8 cellular contexts compared by ENCODE assay signal in the genomic region with DNA sequence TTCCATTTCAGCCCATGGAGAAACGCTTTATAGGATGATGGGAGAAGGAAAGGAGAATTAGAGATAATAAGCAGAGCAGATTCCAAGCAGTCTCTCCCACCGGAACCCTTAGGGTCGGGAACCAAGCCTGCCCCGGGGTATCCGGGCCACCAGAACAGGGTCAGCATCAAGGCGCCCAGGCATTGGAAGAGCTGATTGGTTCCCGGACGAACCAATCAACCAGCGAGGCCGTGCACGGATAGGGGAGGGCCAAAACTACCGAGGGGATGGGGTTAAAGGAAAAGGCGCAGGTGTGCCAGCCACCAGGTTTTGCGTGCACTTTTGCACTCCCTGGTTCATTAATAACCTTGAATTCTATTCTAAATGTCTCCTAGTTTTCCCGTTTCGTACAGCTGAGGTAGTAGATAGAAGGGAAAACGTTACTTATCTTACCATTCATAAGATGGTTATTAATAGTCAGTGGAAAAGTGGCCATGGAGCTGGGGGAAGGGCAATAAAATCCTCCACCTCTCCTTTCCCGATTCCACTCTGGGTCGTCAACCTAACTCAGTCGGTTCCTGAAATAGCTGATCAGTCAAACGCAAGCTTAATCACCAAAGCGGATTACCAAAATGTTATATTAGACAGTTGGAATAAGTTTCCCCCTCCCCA. TPM values are rescaled to one million over a fixed set of nuclear protein-coding genes. Genes with fewer than 3 reads are reported as not detected.
A peak's percentile ranks its signal among the peaks of the same experiment; 100 is the strongest.
DNase-seq lines count a peak whose midpoint lies in the region; ATAC-seq and TF ChIP-seq lines count a peak whose summit lies in the region.

No MANE protein-coding gene starts in this region.

- BruUV-seq in Panc1 (replicated peaks; lab: Mats Ljungman, UMichigan) = TSS peak; percentile 64

- TF ChIP-seq POLR2A in uterus (IDR thresholded peaks at IDR 0.05) = no peak

- H3K27me3 ChIP-seq in Panc1 (ENCODE audit: control insufficient read depth, insufficient read depth, low read length) (no peaks in the 10 kb centered on the region), mucosa of rectum (ENCODE audit: control insufficient read depth in 2 of 2, insufficient read depth in 2 of 2, low read length in 2 of 2) (no peaks in the 10 kb centered on the region), uterus (no peaks in the 10 kb centered on the region)

- H3K4me1 ChIP-seq in Panc1 (ENCODE audit: control insufficient read depth, insufficient read depth, low read length) = peaks cover 40% of the 10 kb centered on the region
- peaks cover 8 to 11% of the 10 kb centered on the region in 2 donors for H3K4me1 ChIP-seq in mucosa of rectum (ENCODE audit: control insufficient read depth in 2 of 2, insufficient read depth in 2 of 2, low read length in 2 of 2)
- H3K4me1 ChIP-seq in uterus = no peaks in the 10 kb centered on the region

- H3K36me3 Mint-ChIP-seq in stimulated activated naive CD8-positive, alpha-beta T cell treated with anti-CD3 and anti-CD28 coated beads, Interleukin-15, Interleukin-2, amounts not matched to agents 100 ng/mL and 50 ng/mL, for 24 hours (ENCODE audit: low read depth) = no peaks in the 10 kb centered on the region

- H3K27ac ChIP-seq in Panc1 (ENCODE audit: low read length) = peak overlapping the region; percentile 84
- H3K27ac ChIP-seq in mucosa of rectum (ENCODE audit: low read depth in 2 of 2, low read length in 2 of 2) = no peak overlapping the region
- no peak overlapping the region for H3K27ac ChIP-seq in uterus

- H3K9me3 ChIP-seq in Panc1 (ENCODE audit: control insufficient read depth, insufficient read depth, low read depth, low read length) = no peaks in the 10 kb centered on the region
- no peaks in the 10 kb centered on the region for H3K9me3 ChIP-seq in mucosa of rectum (ENCODE audit: control insufficient read depth in 2 of 2, low read length in 2 of 2)
- no peaks in the 10 kb centered on the region for H3K9me3 ChIP-seq in uterus

- no peak overlapping the region for H3K27ac Mint-ChIP-seq in stimulated activated naive CD8-positive, alpha-beta T cell treated with anti-CD3 and anti-CD28 coated beads, Interleukin-15, Interleukin-2, amounts not matched to agents 100 ng/mL and 50 ng/mL, for 24 hours

- H3K9ac ChIP-seq in mucosa of rectum (ENCODE audit: low read depth in 1 of 2, low read length in 2 of 2) = peak overlapping the region in 1 of 2 donors; percentile 44

- DNase-seq in stimulated activated naive CD8-positive, alpha-beta T cell treated with anti-CD3 and anti-CD28 coated beads, Interleukin-15, Interleukin-2, amounts not matched to agents 100 U/mL and 50 U/mL, for 24 hours = no peak
- DNase-seq in Panc1 (ENCODE audit: low read depth, low spot score) = no peak
- DNase-seq in epithelial cell of proximal tubule (ENCODE audit: low read depth) = no peak
- DNase-seq in uterus = no peak
- no peak for DNase-seq in activated CD8-positive, alpha-beta memory T cell treated with anti-CD3 and anti-CD28 coated beads, Interleukin-2, amount 50 U/mL, for 48 hours

- CTCF ChIA-PET in Panc1 (lab: Charles Lee) = no interaction called here

- TF ChIP-seq CTCF in Panc1 (IDR thresholded peaks at IDR 0.05) (no peak), epithelial cell of proximal tubule (conservative IDR thresholded peaks at IDR 0.05; ENCODE audit: low read depth, low read length) (no peak), uterus (IDR thresholded peaks at IDR 0.05) (no peak)

- no peak for ATAC-seq in stimulated activated naive CD8-positive, alpha-beta T cell treated with anti-CD3 and anti-CD28 coated beads, Interleukin-15, Interleukin-2, amounts not matched to agents 100 U/mL and 50 U/mL, for 24 hours
- ATAC-seq in Panc1 (peak; percentile 61), HG02885 (IDR thresholded peaks at IDR 0.05; ENCODE audit: poor library complexity, unreplicated experiment) (no peak)

- H3K36me3 ChIP-seq in Panc1 (ENCODE audit: control insufficient read depth, insufficient read depth, low read length) = no peaks in the 10 kb centered on the region
- H3K36me3 ChIP-seq in mucosa of rectum (ENCODE audit: control insufficient read depth in 2 of 2, insufficient read depth in 2 of 2, low read length in 2 of 2) = no peaks in the 10 kb centered on the region
- H3K36me3 ChIP-seq in uterus = no peaks in the 10 kb centered on the region

- intact Hi-C loops in Panc1 (cut with micrococcal nuclease; ENCODE audit: unreplicated experiment) = no loop called here
- intact Hi-C loops in uterus (cut with DNase I; ENCODE audit: low total_unique reads) = no loop called here

- POLR2A ChIA-PET in Panc1 (lab: Charles Lee) = no interaction called here

- in situ Hi-C loops in Panc1 (cut with HindIII; ENCODE audit: low pct_unique_long_range_greater_than_20kb, low sequenced_read_pairs) = no loop called here

- H3K4me3 Mint-ChIP-seq in stimulated activated naive CD8-positive, alpha-beta T cell treated with anti-CD3 and anti-CD28 coated beads, Interleukin-15, Interleukin-2, amounts not matched to agents 100 ng/mL and 50 ng/mL, for 24 hours = peak overlapping the region; percentile 82

- peaks cover 50% of the 10 kb centered on the region for H3K27me3 Mint-ChIP-seq in stimulated activated naive CD8-positive, alpha-beta T cell treated with anti-CD3 and anti-CD28 coated beads, Interleukin-15, Interleukin-2, amounts not matched to agents 100 ng/mL and 50 ng/mL, for 24 hours

- H3K4me3 ChIP-seq in Panc1 (ENCODE audit: low read depth in 2 of 2, low read length in 2 of 2) = peak overlapping the region; percentile 75 to 87
- H3K4me3 ChIP-seq in epithelial cell of proximal tubule (ENCODE audit: low read depth, low read length) = peak overlapping the region; percentile 64
- H3K4me3 ChIP-seq in mucosa of rectum (ENCODE audit: low read length in 2 of 2) = peak overlapping the region; percentile 70 to 71
- peak overlapping the region; percentile 37 to 67 for H3K4me3 ChIP-seq in uterus

- H3K4me1 Mint-ChIP-seq in stimulated activated naive CD8-positive, alpha-beta T cell treated with anti-CD3 and anti-CD28 coated beads, Interleukin-15, Interleukin-2, amounts not matched to agents 100 ng/mL and 50 ng/mL, for 24 hours (ENCODE audit: low read depth) = peaks cover 13% of the 10 kb centered on the region

- no peaks in the 10 kb centered on the region for H3K9me3 Mint-ChIP-seq in stimulated activated naive CD8-positive, alpha-beta T cell treated with anti-CD3 and anti-CD28 coated beads, Interleukin-15, Interleukin-2, amounts not matched to agents 100 ng/mL and 50 ng/mL, for 24 hours

RNA-seq across cellular contexts. Expression of gene PPM1H, which starts 1.6 kb away (rescaled TPM):
- total RNA-seq in Panc1 (2021; ENCODE audit: unreplicated experiment) (22.9 TPM), epithelial cell of proximal tubule (3.9 and 4.2 TPM in 2 replicates), uterus (10 to 100 TPM in 2 of 4 donors, 1 to 10 TPM in 2; 2.0 to 24.1 (median 6.6) TPM)
- polyA plus RNA-seq in Panc1 (2012; ENCODE audit: insufficient read length) = 9.8 TPM
